In genomic region chr17:5182597-5183409, GRCh38 we compare ENCODE assay signal across 31 cellular contexts. TPM values are rescaled to one million over a fixed set of nuclear protein-coding genes. Genes with fewer than 3 reads are reported as not detected.
DNase-seq lines count a peak whose midpoint lies in the region; ATAC-seq, FAIRE-seq and TF ChIP-seq lines count a peak whose summit lies in the region.
"Had no signal": no experiment of that assay in that cellular context is flagged by ENCODE, and none has a peak within 500 bp of the region (broad histone marks: within the 10 kb centered on the region; RNA-seq: fewer than 3 reads in every experiment).

No MANE protein-coding gene starts in this region.

- H3K27ac ChIP-seq in keratinocyte (ENCODE audit: control insufficient read depth, insufficient read depth, low read length) (no peak overlapping the region), thoracic aorta (no peak overlapping the region)
- no peak overlapping the region for H3K27ac ChIP-seq in effector memory CD4-positive, alpha-beta T cell (ENCODE audit: insufficient read depth, low read length, poor library complexity, severe bottlenecking)
- H3K27ac ChIP-seq: adrenal gland, brain microvascular endothelial cell, tibial artery had no signal

- H3K4me3 ChIP-seq in keratinocyte (ENCODE audit: control insufficient read depth in 2 of 3, extremely low read depth in 1 of 3, insufficient read depth in 2 of 3, low read depth in 1 of 3, low read length in 3 of 3) (no peak overlapping the region), thoracic aorta (peak overlapping the region; percentile 22)
- no peak overlapping the region for H3K4me3 ChIP-seq in effector memory CD4-positive, alpha-beta T cell (ENCODE audit: insufficient read depth, low read depth, low read length, poor library complexity, severe bottlenecking)
- H3K4me3 ChIP-seq: adrenal gland, MG63, tibial artery had no signal

- dilution Hi-C loops in keratinocyte (cut with MboI; ENCODE audit: extremely low pct_ligation_motif_present, low sequenced_read_pairs) = no loop called here

- H3K4me1 ChIP-seq in keratinocyte (ENCODE audit: control insufficient read depth, extremely low read depth, insufficient read depth, low read length) (no peaks in the 10 kb centered on the region), thoracic aorta (ENCODE audit: control insufficient read depth in 1 of 2, low read depth in 2 of 2) (no peaks in the 10 kb centered on the region)
- no peaks in the 10 kb centered on the region for H3K4me1 ChIP-seq in effector memory CD4-positive, alpha-beta T cell (ENCODE audit: control insufficient read depth, insufficient read depth, low read length, poor library complexity, severe bottlenecking)
- H3K4me1 ChIP-seq: adrenal gland, tibial artery had no signal

- H3K4me1 Mint-ChIP-seq in activated T-cell treated with anti-CD3 and anti-CD28 coated beads, Interleukin-2, amount 50 U/mL, for 72 hours (ENCODE audit: low read depth) = no peaks in the 10 kb centered on the region
- H3K4me1 Mint-ChIP-seq in activated naive CD8-positive, alpha-beta T cell treated with anti-CD3 and anti-CD28 coated beads, Interleukin-2, amount 10 ng/mL, durations not matched to agents 7 days and 5 days = no peaks in the 10 kb centered on the region

- TF ChIP-seq CTCF in keratinocyte (optimal IDR thresholded peaks at IDR 0.05 in 1 of 3, IDR thresholded peaks at IDR 0.05 in 1 of 3, conservative IDR thresholded peaks at IDR 0.05 in 1 of 3; ENCODE audit: extremely low read depth in 1 of 3, insufficient read depth in 2 of 3, low read length in 3 of 3) = no peak
- no peak for TF ChIP-seq CTCF in thoracic aorta (IDR thresholded peaks at IDR 0.05)

- H3K9ac ChIP-seq in keratinocyte (ENCODE audit: control insufficient read depth, extremely low read depth, insufficient read depth, low read length) = no peak overlapping the region

- no peaks in the 10 kb centered on the region for H3K27me3 Mint-ChIP-seq in activated T-cell treated with anti-CD3 and anti-CD28 coated beads, Interleukin-2, amount 50 U/mL, for 72 hours (ENCODE audit: low read depth)
- H3K27me3 Mint-ChIP-seq in activated naive CD8-positive, alpha-beta T cell treated with anti-CD3 and anti-CD28 coated beads, Interleukin-2, amount 10 ng/mL, durations not matched to agents 7 days and 5 days = no peaks in the 10 kb centered on the region
- H3K27me3 Mint-ChIP-seq: activated CD8-positive, alpha-beta memory T cell treated with anti-CD3 and anti-CD28 coated beads, Interleukin-2, amount 10 ng/mL, durations not matched to agents 7 days and 5 days had no signal

- peak; percentile 29 for FAIRE-seq in keratinocyte (lab: Jason Lieb, UNC)
- FAIRE-seq in GM19239 (lab: Jason Lieb, UNC) = no peak
- FAIRE-seq: colon, H54 had no signal

- H4K20me1 ChIP-seq in keratinocyte (ENCODE audit: control insufficient read depth, extremely low read depth, insufficient read depth, low read length) = no peaks in the 10 kb centered on the region

- H3K9me3 ChIP-seq in keratinocyte (ENCODE audit: control insufficient read depth, low read depth, low read length) (peaks cover 49% of the 10 kb centered on the region), thoracic aorta (peaks cover 98% of the 10 kb centered on the region)
- H3K9me3 ChIP-seq in effector memory CD4-positive, alpha-beta T cell (ENCODE audit: control insufficient read depth, low read length) = peaks cover 59% of the 10 kb centered on the region

- H3K36me3 ChIP-seq in keratinocyte (ENCODE audit: control insufficient read depth in 2 of 2, extremely low read depth in 1 of 2, insufficient read depth in 2 of 2, low read length in 2 of 2) = peaks cover 0 to 1% of the 10 kb centered on the region in 2 experiments
- peaks cover 9% of the 10 kb centered on the region for H3K36me3 ChIP-seq in thoracic aorta
- no peaks in the 10 kb centered on the region for H3K36me3 ChIP-seq in effector memory CD4-positive, alpha-beta T cell (ENCODE audit: control insufficient read depth, insufficient read depth, low read length)
- H3K36me3 ChIP-seq: adrenal gland had no signal

- H3K4me3 Mint-ChIP-seq in activated T-cell treated with anti-CD3 and anti-CD28 coated beads, Interleukin-2, amount 50 U/mL, for 72 hours = no peak overlapping the region
- no peak overlapping the region for H3K4me3 Mint-ChIP-seq in activated naive CD8-positive, alpha-beta T cell treated with anti-CD3 and anti-CD28 coated beads, Interleukin-2, amount 10 ng/mL, durations not matched to agents 7 days and 5 days
- H3K4me3 Mint-ChIP-seq: activated CD8-positive, alpha-beta memory T cell treated with anti-CD3 and anti-CD28 coated beads, Interleukin-2, amount 10 ng/mL, durations not matched to agents 7 days and 5 days had no signal

- H3K9me3 Mint-ChIP-seq in activated T-cell treated with anti-CD3 and anti-CD28 coated beads, Interleukin-2, amount 50 U/mL, for 72 hours = peaks cover 20 to 42% of the 10 kb centered on the region in 2 donors
- peaks cover 40% of the 10 kb centered on the region for H3K9me3 Mint-ChIP-seq in activated naive CD8-positive, alpha-beta T cell treated with anti-CD3 and anti-CD28 coated beads, Interleukin-2, amount 10 ng/mL, durations not matched to agents 7 days and 5 days

- H3K27me3 ChIP-seq in keratinocyte (ENCODE audit: control insufficient read depth, extremely low read depth, insufficient read depth, low read length) (no peaks in the 10 kb centered on the region), thoracic aorta (replicated peaks; ENCODE audit: insufficient read depth) (no peaks in the 10 kb centered on the region)
- no peaks in the 10 kb centered on the region for H3K27me3 ChIP-seq in effector memory CD4-positive, alpha-beta T cell (replicated peaks; ENCODE audit: control insufficient read depth, insufficient read depth, low read length, poor library complexity, severe bottlenecking)
- H3K27me3 ChIP-seq: adrenal gland, brain microvascular endothelial cell, MG63, tibial artery had no signal

- no peak overlapping the region for H3K4me2 ChIP-seq in keratinocyte (ENCODE audit: control insufficient read depth, extremely low read depth, insufficient read depth, low read depth, low read length)

- no peak for DNase-seq in activated T-cell treated with anti-CD3 and anti-CD28 coated beads, Interleukin-2, amount 50 U/mL, for 72 hours
- DNase-seq in activated T-cell treated with anti-CD3 and anti-CD28 coated beads, Interleukin-2, amount 50 U/mL, for 1 hour = no peak
- no peak for DNase-seq in activated naive CD8-positive, alpha-beta T cell treated with anti-CD3 and anti-CD28 coated beads, Interleukin-2, amount 10 ng/mL, durations not matched to agents 7 days and 5 days
- DNase-seq in keratinocyte (ENCODE audit: low read depth, low spot score) = no peak
- DNase-seq in thoracic aorta (ENCODE audit: low spot score) = no peak
- no peak for DNase-seq in GM19239 (ENCODE audit: insufficient read length, low spot score)
- DNase-seq in effector CD8-positive, alpha-beta T cell (lab: John Stamatoyannopoulos, UW) = no peak
- DNase-seq in effector memory CD4-positive, alpha-beta T cell = no peak
- DNase-seq: activated CD4-positive, alpha-beta T cell treated with anti-CD3 and anti-CD28 coated beads for 4 hours; activated CD8-positive, alpha-beta memory T cell treated with anti-CD3 and anti-CD28 coated beads, Interleukin-2, amount 10 ng/mL, durations not matched to agents 7 days and 5 days; adrenal gland; brain microvascular endothelial cell; Calu3; EL; left colon; MG63; NCI-H1417; NCI-H2081 treated with DMSO at 0.1 percent for 48 hours; NCI-H446 treated with DMSO at 0.1 percent for 48 hours; NK-92 treated with Interleukin-12 subunit alpha and Interleukin-12 subunit beta, amount 100 ng/mL, for 24 hours; SIG-M5; stimulated activated CD4-positive, alpha-beta T cell treated with anti-CD3 and anti-CD28 coated beads, Interleukin-2, amount 100 ng/mL, for 24 hours; stimulated activated naive CD8-positive, alpha-beta T cell treated with anti-CD3 and anti-CD28 coated beads, Interleukin-15, Interleukin-2, amounts not matched to agents 100 U/mL and 50 U/mL, for 24 hours; T-helper 2 cell; tibial artery had no signal

- H2AFZ ChIP-seq in keratinocyte (ENCODE audit: control insufficient read depth, low read length) = no peak overlapping the region

- POLR2A ChIA-PET in activated naive CD8-positive, alpha-beta T cell treated with anti-CD3 and anti-CD28 coated beads, Interleukin-2, amount 10 ng/mL, durations not matched to agents 7 days and 5 days (lab: Charles Lee) = interaction anchor here (0.6 to 2.9 kb wide), 2 partner anchors 9 to 43 kb away, joined by 3 to 8 read pairs; partner anchors contain the start of gene ZNF594

- ATAC-seq in activated T-cell treated with anti-CD3 and anti-CD28 coated beads, Interleukin-2, amount 50 U/mL, for 72 hours (replicated peaks in 1 of 2) = no peak
- no peak for ATAC-seq in activated naive CD8-positive, alpha-beta T cell treated with anti-CD3 and anti-CD28 coated beads, Interleukin-2, amount 10 ng/mL, durations not matched to agents 7 days and 5 days (ENCODE audit: low read depth)
- ATAC-seq in thoracic aorta (ENCODE audit: insufficient number of reproducible peaks, low FRiP score, low read depth) = no peak
- ATAC-seq: activated CD8-positive, alpha-beta memory T cell treated with anti-CD3 and anti-CD28 coated beads, Interleukin-2, amount 10 ng/mL, durations not matched to agents 7 days and 5 days; left colon; Panc1; stimulated activated naive CD8-positive, alpha-beta T cell treated with anti-CD3 and anti-CD28 coated beads, Interleukin-15, Interleukin-2, amounts not matched to agents 100 U/mL and 50 U/mL, for 24 hours had no signal

- no peaks in the 10 kb centered on the region for H3K9me1 ChIP-seq in keratinocyte (ENCODE audit: control insufficient read depth, extremely low read depth, insufficient read depth, low read length)

- no peaks in the 10 kb centered on the region for H3K79me2 ChIP-seq in keratinocyte (ENCODE audit: control insufficient read depth, insufficient read depth, low read length)

- H3K27ac Mint-ChIP-seq in activated T-cell treated with anti-CD3 and anti-CD28 coated beads, Interleukin-2, amount 50 U/mL, for 72 hours = peak overlapping the region; percentile 77
- H3K27ac Mint-ChIP-seq in activated naive CD8-positive, alpha-beta T cell treated with anti-CD3 and anti-CD28 coated beads, Interleukin-2, amount 10 ng/mL, durations not matched to agents 7 days and 5 days = peak overlapping the region; percentile 21
- H3K27ac Mint-ChIP-seq: activated CD8-positive, alpha-beta memory T cell treated with anti-CD3 and anti-CD28 coated beads, Interleukin-2, amount 10 ng/mL, durations not matched to agents 7 days and 5 days had no signal

- H3K36me3 Mint-ChIP-seq in activated T-cell treated with anti-CD3 and anti-CD28 coated beads, Interleukin-2, amount 50 U/mL, for 72 hours (ENCODE audit: insufficient read depth in 2 of 2) = peaks cover 55 to 75% of the 10 kb centered on the region in 2 donors
- H3K36me3 Mint-ChIP-seq in activated naive CD8-positive, alpha-beta T cell treated with anti-CD3 and anti-CD28 coated beads, Interleukin-2, amount 10 ng/mL, durations not matched to agents 7 days and 5 days = peaks cover 63% of the 10 kb centered on the region

RNA-seq across cellular contexts. Expression of gene ZNF594, which starts 8.9 kb away (rescaled TPM):
- total RNA-seq in activated T-cell treated with anti-CD3 and anti-CD28 coated beads, Interleukin-2, amount 50 U/mL, for 72 hours = 1 to 10 TPM; 5.3 to 7.8 TPM
- total RNA-seq in activated naive CD8-positive, alpha-beta T cell treated with anti-CD3 and anti-CD28 coated beads, Interleukin-2, amount 10 ng/mL, durations not matched to agents 7 days and 5 days = 10 to 100 TPM; 17.2 to 17.5 TPM
- polyA plus RNA-seq in keratinocyte = 0.67 to 2.1 TPM (median 1.7 TPM) in 3 replicates
- polyA plus RNA-seq in keratinocyte (2011; ENCODE audit: low read depth) = 0.24 TPM
- 0.31 and 0.57 TPM in 2 replicates for polyA plus RNA-seq in keratinocyte (2011; cell fraction: cytosol; rRNA removed)
- polyA plus RNA-seq in keratinocyte (2011; cell fraction: nucleus; rRNA removed) = 5.3 TPM in 2 replicates
- polyA plus RNA-seq in keratinocyte (2012; ENCODE audit: low replicate concordance) = 0.49 and 1.0 TPM in 2 replicates
- polyA minus RNA-seq in keratinocyte = 0.36 to 2.4 TPM (median 1.2 TPM) in 3 replicates
- 2.7 TPM for polyA minus RNA-seq in keratinocyte (2011; cell fraction: cytosol; rRNA and poly(A)+ RNA removed)
- polyA minus RNA-seq in keratinocyte (2011; cell fraction: nucleus; rRNA and poly(A)+ RNA removed) = 3.1 and 5.2 TPM in 2 replicates
- total RNA-seq in thoracic aorta = 10 to 100 TPM in 1 of 2 donors, 1 to 10 TPM in 1; 8.4 to 15.8 TPM

RNA-seq across cellular contexts. Expression of gene SCIMP, which starts 51.9 kb away (rescaled TPM):
- not detected for total RNA-seq in activated T-cell treated with anti-CD3 and anti-CD28 coated beads, Interleukin-2, amount 50 U/mL, for 72 hours
- total RNA-seq in activated naive CD8-positive, alpha-beta T cell treated with anti-CD3 and anti-CD28 coated beads, Interleukin-2, amount 10 ng/mL, durations not matched to agents 7 days and 5 days = under 1 TPM in 1 of 2 experiments, not detected in 1; 0.33 TPM
- polyA plus RNA-seq in keratinocyte = not detected in 3 replicates
- not detected for polyA plus RNA-seq in keratinocyte (2011; ENCODE audit: low read depth)
- not detected in 2 replicates for polyA plus RNA-seq in keratinocyte (2011; cell fraction: cytosol; rRNA removed)
- not detected in 2 replicates for polyA plus RNA-seq in keratinocyte (2011; cell fraction: nucleus; rRNA removed)
- 0.07 TPM in 1 of 2 replicates, not detected in the other for polyA plus RNA-seq in keratinocyte (2012; ENCODE audit: low replicate concordance)
- polyA minus RNA-seq in keratinocyte = not detected in 3 replicates
- not detected for polyA minus RNA-seq in keratinocyte (2011; cell fraction: cytosol; rRNA and poly(A)+ RNA removed)
- not detected in 2 replicates for polyA minus RNA-seq in keratinocyte (2011; cell fraction: nucleus; rRNA and poly(A)+ RNA removed)
- 10 to 100 TPM; 13.4 to 14.9 TPM for total RNA-seq in thoracic aorta
- total RNA-seq: activated CD8-positive, alpha-beta memory T cell treated with anti-CD3 and anti-CD28 coated beads, Interleukin-2, amount 10 ng/mL, durations not matched to agents 7 days and 5 days; Calu3; glomerular endothelial cell; pulmonary artery endothelial cell had no signal
- polyA plus RNA-seq: BJ had no signal

Comparison
In these comparisons a context has a peak if more than half of its experiments do, and no peak if none do; other contexts are left out.
1. RNA of gene SCIMP, which starts 51.9 kb away (total RNA-seq): 13.4 to 14.9 TPM in thoracic aorta; 0.33 TPM in activated naive CD8-positive, alpha-beta T cell treated with anti-CD3 and anti-CD28 coated beads, Interleukin-2, amount 10 ng/mL, durations not matched to agents 7 days and 5 days and not detected in activated T-cell treated with anti-CD3 and anti-CD28 coated beads, Interleukin-2, amount 50 U/mL, for 72 hours; every median in the first group is over 10 times any median in the second.